1 cellular context compared by ENCODE assay signal in the genomic region with DNA sequence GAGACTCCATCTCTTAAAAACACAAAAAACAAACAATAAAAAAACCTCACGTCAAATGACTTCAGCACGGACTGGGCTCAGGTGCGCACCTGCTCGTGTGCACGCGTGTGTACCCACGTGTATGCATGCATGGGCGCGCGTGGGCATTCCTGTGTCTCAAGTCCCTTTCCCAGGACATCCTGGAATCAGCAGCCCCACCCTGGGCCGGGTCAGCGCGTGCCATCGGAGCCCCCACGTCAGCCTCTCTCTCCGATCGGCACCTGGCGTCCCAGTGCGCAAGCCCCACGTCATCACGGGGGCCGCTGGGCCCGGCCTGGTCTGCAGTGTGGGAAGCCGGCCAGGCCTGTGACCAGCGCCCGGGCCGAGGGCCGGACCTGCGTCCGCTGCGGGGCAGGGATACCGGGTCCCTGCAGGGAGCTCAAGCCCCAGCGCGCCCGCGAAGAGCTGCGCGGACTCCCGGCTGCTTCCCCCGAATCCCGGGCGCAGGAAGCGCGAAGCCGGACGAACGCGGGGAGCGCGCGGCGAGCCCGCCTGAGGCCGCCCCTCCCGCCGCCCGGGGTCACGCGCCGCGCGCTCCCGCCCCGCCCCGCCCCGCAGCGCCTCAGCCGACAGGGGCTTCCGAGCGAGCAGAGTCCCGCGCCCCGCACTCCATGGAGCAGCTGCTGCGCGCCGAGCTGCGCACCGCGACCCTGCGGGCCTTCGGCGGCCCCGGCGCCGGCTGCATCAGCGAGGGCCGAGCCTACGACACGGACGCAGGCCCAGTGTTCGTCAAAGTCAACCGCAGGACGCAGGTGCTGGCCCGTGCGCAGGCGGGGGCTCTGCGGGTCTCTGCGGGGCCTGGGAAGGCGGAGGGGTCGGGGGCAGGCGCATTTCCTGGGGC.
A peak's percentile ranks its signal among the peaks of the same experiment; 100 is the strongest.
TF ChIP-seq lines count a peak whose summit lies in the region.

A gene (plus strand): TSS at position 629 of the 880 bp plus-strand sequence. CDS start 22 bp downstream, at position 651.

TF ChIP-seq in HepG2, 621 proteins besides CTCF, POLR2A, EP300 and RAD21 (continued from another document and continues in another):
- TF ChIP-seq, protein P1, sequence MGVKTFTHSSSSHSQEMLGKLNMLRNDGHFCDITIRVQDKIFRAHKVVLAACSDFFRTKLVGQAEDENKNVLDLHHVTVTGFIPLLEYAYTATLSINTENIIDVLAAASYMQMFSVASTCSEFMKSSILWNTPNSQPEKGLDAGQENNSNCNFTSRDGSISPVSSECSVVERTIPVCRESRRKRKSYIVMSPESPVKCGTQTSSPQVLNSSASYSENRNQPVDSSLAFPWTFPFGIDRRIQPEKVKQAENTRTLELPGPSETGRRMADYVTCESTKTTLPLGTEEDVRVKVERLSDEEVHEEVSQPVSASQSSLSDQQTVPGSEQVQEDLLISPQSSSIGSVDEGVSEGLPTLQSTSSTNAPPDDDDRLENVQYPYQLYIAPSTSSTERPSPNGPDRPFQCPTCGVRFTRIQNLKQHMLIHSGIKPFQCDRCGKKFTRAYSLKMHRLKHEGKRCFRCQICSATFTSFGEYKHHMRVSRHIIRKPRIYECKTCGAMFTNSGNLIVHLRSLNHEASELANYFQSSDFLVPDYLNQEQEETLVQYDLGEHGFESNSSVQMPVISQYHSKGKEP (CRISPR knock-in tag; IDR thresholded peaks at IDR 0.05), result peak; percentile 75; the same call in 1 of the 2 replicates
- TF ChIP-seq, protein P2, sequence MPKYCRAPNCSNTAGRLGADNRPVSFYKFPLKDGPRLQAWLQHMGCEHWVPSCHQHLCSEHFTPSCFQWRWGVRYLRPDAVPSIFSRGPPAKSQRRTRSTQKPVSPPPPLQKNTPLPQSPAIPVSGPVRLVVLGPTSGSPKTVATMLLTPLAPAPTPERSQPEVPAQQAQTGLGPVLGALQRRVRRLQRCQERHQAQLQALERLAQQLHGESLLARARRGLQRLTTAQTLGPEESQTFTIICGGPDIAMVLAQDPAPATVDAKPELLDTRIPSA (CRISPR knock-in tag; IDR thresholded peaks at IDR 0.05; ENCODE audit: borderline replicate concordance), result no peak
- TF ChIP-seq, protein P3, sequence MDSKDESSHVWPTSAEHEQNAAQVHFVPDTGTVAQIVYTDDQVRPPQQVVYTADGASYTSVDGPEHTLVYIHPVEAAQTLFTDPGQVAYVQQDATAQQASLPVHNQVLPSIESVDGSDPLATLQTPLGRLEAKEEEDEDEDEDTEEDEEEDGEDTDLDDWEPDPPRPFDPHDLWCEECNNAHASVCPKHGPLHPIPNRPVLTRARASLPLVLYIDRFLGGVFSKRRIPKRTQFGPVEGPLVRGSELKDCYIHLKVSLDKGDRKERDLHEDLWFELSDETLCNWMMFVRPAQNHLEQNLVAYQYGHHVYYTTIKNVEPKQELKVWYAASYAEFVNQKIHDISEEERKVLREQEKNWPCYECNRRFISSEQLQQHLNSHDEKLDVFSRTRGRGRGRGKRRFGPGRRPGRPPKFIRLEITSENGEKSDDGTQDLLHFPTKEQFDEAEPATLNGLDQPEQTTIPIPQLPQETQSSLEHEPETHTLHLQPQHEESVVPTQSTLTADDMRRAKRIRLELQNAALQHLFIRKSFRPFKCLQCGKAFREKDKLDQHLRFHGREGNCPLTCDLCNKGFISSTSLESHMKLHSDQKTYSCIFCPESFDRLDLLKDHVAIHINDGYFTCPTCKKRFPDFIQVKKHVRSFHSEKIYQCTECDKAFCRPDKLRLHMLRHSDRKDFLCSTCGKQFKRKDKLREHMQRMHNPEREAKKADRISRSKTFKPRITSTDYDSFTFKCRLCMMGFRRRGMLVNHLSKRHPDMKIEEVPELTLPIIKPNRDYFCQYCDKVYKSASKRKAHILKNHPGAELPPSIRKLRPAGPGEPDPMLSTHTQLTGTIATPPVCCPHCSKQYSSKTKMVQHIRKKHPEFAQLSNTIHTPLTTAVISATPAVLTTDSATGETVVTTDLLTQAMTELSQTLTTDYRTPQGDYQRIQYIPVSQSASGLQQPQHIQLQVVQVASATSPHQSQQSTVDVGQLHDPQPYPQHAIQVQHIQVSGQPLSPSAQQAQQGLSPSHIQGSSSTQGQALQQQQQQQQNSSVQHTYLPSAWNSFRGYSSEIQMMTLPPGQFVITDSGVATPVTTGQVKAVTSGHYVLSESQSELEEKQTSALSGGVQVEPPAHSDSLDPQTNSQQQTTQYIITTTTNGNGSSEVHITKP (CRISPR knock-in tag; IDR thresholded peaks at IDR 0.05; ENCODE audit: low read depth), result no peak
- TF ChIP-seq, protein P4, sequence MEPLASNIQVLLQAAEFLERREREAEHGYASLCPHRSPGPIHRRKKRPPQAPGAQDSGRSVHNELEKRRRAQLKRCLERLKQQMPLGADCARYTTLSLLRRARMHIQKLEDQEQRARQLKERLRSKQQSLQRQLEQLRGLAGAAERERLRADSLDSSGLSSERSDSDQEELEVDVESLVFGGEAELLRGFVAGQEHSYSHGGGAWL (CRISPR knock-in tag; IDR thresholded peaks at IDR 0.05), result peak; percentile 70
- TF ChIP-seq, protein P5, sequence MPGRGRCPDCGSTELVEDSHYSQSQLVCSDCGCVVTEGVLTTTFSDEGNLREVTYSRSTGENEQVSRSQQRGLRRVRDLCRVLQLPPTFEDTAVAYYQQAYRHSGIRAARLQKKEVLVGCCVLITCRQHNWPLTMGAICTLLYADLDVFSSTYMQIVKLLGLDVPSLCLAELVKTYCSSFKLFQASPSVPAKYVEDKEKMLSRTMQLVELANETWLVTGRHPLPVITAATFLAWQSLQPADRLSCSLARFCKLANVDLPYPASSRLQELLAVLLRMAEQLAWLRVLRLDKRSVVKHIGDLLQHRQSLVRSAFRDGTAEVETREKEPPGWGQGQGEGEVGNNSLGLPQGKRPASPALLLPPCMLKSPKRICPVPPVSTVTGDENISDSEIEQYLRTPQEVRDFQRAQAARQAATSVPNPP (CRISPR knock-in tag; IDR thresholded peaks at IDR 0.05), result 0 out of 2 replicates have a peak, but pooled peaks have one; percentile 67
- TF ChIP-seq ZNF780A (CRISPR knock-in tag; IDR thresholded peaks at IDR 0.05), result no peak
- peak; percentile 26; the same call in 1 of the 2 replicates for TF ChIP-seq ZNF607 (CRISPR knock-in tag; IDR thresholded peaks at IDR 0.05; ENCODE audit: borderline replicate concordance)
- TF ChIP-seq, protein P6, sequence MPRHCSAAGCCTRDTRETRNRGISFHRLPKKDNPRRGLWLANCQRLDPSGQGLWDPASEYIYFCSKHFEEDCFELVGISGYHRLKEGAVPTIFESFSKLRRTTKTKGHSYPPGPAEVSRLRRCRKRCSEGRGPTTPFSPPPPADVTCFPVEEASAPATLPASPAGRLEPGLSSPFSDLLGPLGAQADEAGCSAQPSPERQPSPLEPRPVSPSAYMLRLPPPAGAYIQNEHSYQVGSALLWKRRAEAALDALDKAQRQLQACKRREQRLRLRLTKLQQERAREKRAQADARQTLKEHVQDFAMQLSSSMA (CRISPR knock-in tag; IDR thresholded peaks at IDR 0.05), result peak; percentile 68; the same call in 1 of the 2 replicates
- TF ChIP-seq HDAC2 (CRISPR knock-in tag; IDR thresholded peaks at IDR 0.05), result 0 out of 2 replicates have a peak, but pooled peaks have one; percentile 31
- TF ChIP-seq TBX2 (CRISPR knock-in tag; IDR thresholded peaks at IDR 0.05; ENCODE audit: borderline replicate concordance), result peak; percentile 41; the same call in 1 of the 2 replicates
- TF ChIP-seq, protein P7, sequence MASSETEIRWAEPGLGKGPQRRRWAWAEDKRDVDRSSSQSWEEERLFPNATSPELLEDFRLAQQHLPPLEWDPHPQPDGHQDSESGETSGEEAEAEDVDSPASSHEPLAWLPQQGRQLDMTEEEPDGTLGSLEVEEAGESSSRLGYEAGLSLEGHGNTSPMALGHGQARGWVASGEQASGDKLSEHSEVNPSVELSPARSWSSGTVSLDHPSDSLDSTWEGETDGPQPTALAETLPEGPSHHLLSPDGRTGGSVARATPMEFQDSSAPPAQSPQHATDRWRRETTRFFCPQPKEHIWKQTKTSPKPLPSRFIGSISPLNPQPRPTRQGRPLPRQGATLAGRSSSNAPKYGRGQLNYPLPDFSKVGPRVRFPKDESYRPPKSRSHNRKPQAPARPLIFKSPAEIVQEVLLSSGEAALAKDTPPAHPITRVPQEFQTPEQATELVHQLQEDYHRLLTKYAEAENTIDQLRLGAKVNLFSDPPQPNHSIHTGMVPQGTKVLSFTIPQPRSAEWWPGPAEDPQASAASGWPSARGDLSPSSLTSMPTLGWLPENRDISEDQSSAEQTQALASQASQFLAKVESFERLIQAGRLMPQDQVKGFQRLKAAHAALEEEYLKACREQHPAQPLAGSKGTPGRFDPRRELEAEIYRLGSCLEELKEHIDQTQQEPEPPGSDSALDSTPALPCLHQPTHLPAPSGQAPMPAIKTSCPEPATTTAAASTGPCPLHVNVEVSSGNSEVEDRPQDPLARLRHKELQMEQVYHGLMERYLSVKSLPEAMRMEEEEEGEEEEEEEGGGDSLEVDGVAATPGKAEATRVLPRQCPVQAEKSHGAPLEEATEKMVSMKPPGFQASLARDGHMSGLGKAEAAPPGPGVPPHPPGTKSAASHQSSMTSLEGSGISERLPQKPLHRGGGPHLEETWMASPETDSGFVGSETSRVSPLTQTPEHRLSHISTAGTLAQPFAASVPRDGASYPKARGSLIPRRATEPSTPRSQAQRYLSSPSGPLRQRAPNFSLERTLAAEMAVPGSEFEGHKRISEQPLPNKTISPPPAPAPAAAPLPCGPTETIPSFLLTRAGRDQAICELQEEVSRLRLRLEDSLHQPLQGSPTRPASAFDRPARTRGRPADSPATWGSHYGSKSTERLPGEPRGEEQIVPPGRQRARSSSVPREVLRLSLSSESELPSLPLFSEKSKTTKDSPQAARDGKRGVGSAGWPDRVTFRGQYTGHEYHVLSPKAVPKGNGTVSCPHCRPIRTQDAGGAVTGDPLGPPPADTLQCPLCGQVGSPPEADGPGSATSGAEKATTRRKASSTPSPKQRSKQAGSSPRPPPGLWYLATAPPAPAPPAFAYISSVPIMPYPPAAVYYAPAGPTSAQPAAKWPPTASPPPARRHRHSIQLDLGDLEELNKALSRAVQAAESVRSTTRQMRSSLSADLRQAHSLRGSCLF (CRISPR knock-in tag; IDR thresholded peaks at IDR 0.05; ENCODE audit: borderline replicate concordance), result no peak
- peak; percentile 48; the same call in 1 of the 2 replicates for TF ChIP-seq ZNF776 (CRISPR knock-in tag; IDR thresholded peaks at IDR 0.05)
- TF ChIP-seq, protein P8, sequence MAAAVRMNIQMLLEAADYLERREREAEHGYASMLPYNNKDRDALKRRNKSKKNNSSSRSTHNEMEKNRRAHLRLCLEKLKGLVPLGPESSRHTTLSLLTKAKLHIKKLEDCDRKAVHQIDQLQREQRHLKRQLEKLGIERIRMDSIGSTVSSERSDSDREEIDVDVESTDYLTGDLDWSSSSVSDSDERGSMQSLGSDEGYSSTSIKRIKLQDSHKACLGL (CRISPR knock-in tag; IDR thresholded peaks at IDR 0.05), result peak; percentile 71; the same call in 1 of the 2 replicates
- TF ChIP-seq JUND (CRISPR knock-in tag; IDR thresholded peaks at IDR 0.05), result 0 out of 2 replicates have a peak, but pooled peaks have one; percentile 39
- TF ChIP-seq ZNF430 (CRISPR knock-in tag; IDR thresholded peaks at IDR 0.05), result no peak
- peak; percentile 34 for TF ChIP-seq CBX1 (IDR thresholded peaks at IDR 0.05; ENCODE audit: low read depth)
- peak; percentile 61 for TF ChIP-seq KMT2A (CRISPR knock-in tag; IDR thresholded peaks at IDR 0.05)
- TF ChIP-seq, protein P9, sequence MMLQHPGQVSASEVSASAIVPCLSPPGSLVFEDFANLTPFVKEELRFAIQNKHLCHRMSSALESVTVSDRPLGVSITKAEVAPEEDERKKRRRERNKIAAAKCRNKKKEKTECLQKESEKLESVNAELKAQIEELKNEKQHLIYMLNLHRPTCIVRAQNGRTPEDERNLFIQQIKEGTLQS (CRISPR knock-in tag; IDR thresholded peaks at IDR 0.05), result peak; percentile 36; the same call in 1 of the 2 replicates
- no peak for TF ChIP-seq ZNF546 (CRISPR knock-in tag; conservative IDR thresholded peaks at IDR 0.05)
- peak; percentile 65 for TF ChIP-seq ZNF263 (CRISPR knock-in tag; IDR thresholded peaks at IDR 0.05)
- peak; percentile 39; the same call in 1 of the 2 replicates for TF ChIP-seq MTA1 (CRISPR knock-in tag; IDR thresholded peaks at IDR 0.05; ENCODE audit: borderline replicate concordance)
- 0 out of 2 replicates have a peak, but pooled peaks have one; percentile 19 for TF ChIP-seq TARDBP (CRISPR knock-in tag; IDR thresholded peaks at IDR 0.05)
- TF ChIP-seq MXD4 (CRISPR knock-in tag; IDR thresholded peaks at IDR 0.05), result peak; percentile 36; the same call in 1 of the 2 replicates
- peak; percentile 41; the same call in 1 of the 2 replicates for TF ChIP-seq BRD4 (CRISPR knock-in tag; IDR thresholded peaks at IDR 0.05)
- TF ChIP-seq ZNF260 (CRISPR knock-in tag; IDR thresholded peaks at IDR 0.05; ENCODE audit: borderline replicate concordance, low read depth), result no peak
- TF ChIP-seq EEA1 (CRISPR knock-in tag; IDR thresholded peaks at IDR 0.05; ENCODE audit: borderline replicate concordance), result peak; percentile 57; the same call in 1 of the 2 replicates
- TF ChIP-seq, protein P10, sequence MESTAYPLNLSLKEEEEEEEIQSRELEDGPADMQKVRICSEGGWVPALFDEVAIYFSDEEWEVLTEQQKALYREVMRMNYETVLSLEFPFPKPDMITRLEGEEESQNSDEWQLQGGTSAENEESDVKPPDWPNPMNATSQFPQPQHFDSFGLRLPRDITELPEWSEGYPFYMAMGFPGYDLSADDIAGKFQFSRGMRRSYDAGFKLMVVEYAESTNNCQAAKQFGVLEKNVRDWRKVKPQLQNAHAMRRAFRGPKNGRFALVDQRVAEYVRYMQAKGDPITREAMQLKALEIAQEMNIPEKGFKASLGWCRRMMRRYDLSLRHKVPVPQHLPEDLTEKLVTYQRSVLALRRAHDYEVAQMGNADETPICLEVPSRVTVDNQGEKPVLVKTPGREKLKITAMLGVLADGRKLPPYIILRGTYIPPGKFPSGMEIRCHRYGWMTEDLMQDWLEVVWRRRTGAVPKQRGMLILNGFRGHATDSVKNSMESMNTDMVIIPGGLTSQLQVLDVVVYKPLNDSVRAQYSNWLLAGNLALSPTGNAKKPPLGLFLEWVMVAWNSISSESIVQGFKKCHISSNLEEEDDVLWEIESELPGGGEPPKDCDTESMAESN (CRISPR knock-in tag; conservative IDR thresholded peaks at IDR 0.05), result peak; percentile 61; the same call in 1 of the 2 replicates
- TF ChIP-seq, protein P11, sequence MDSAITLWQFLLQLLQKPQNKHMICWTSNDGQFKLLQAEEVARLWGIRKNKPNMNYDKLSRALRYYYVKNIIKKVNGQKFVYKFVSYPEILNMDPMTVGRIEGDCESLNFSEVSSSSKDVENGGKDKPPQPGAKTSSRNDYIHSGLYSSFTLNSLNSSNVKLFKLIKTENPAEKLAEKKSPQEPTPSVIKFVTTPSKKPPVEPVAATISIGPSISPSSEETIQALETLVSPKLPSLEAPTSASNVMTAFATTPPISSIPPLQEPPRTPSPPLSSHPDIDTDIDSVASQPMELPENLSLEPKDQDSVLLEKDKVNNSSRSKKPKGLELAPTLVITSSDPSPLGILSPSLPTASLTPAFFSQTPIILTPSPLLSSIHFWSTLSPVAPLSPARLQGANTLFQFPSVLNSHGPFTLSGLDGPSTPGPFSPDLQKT (CRISPR knock-in tag; IDR thresholded peaks at IDR 0.05; ENCODE audit: borderline replicate concordance), result peak; percentile 38; the same call in 1 of the 2 replicates
